8 cellular contexts compared by ENCODE assay signal in the genomic region with DNA sequence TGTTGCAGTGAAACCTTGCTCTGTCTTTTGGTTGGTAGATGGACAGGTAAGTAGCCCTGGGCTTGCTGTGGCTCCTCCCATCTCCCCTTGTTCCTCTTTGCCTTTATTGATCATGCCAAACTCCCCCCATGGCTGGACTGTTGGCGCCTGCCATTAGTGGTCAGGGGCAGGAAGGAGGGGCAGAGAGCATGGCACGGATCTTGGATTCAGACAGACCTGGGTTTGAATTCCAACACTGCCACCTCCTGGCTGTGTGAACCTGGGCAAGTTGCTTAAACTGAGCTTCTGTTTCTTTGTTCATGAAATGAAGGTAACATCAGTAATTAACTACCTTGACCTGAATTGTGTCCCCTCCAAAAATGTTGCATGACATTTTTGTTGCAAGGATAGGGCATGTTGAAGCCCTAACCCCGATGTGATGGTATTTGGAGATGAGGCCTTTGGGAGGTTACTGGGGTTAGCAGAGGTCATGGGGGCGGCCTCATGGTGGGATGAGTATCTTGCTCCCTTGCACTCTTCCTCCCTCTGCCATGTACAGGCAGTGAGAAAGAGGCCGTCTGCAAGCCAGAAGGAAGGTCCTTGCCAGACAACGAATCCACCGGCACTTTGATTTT. TPM values are rescaled to one million over a fixed set of nuclear protein-coding genes. Genes with fewer than 3 reads are reported as not detected.
A peak's percentile ranks its signal among the peaks of the same experiment; 100 is the strongest.
DNase-seq lines count a peak whose midpoint lies in the region; ATAC-seq and TF ChIP-seq lines count a peak whose summit lies in the region.

No MANE protein-coding gene starts in this region.

- no peak overlapping the region for H3K4me3 Mint-ChIP-seq in stimulated activated naive B cell treated with anti-CD40 and anti-IgM and Interleukin-4, amounts not matched to agents 10 μg/mL and 1 μg/mL and 100 μg/mL, for 72 hours

- TF ChIP-seq POLR2A in sigmoid colon (IDR thresholded peaks at IDR 0.05): no peak

- H3K27me3 ChIP-seq in BE2C (no peaks in the 10 kb centered on the region), sigmoid colon (no peaks in the 10 kb centered on the region)

- in situ Hi-C loops in GM13977 (cut with MboI; ENCODE audit: low pct_unique_long_range_greater_than_20kb, low sequenced_read_pairs, unreplicated experiment): loop anchor here (5.0 kb wide), 1 partner anchor 253 kb away; no protein-coding TSS in a partner anchor

- ATAC-seq in left colon: peak; percentile 26
- no peak for ATAC-seq in stimulated activated naive B cell treated with anti-CD40 and anti-IgM and Interleukin-4, amounts not matched to agents 10 μg/mL and 1 μg/mL and 100 μg/mL, for 72 hours (replicated peaks)

- H3K9me3 Mint-ChIP-seq in stimulated activated naive B cell treated with anti-CD40 and anti-IgM and Interleukin-4, amounts not matched to agents 10 μg/mL and 1 μg/mL and 100 μg/mL, for 72 hours: no peaks in the 10 kb centered on the region

- H3K27me3 Mint-ChIP-seq in stimulated activated naive B cell treated with anti-CD40 and anti-IgM and Interleukin-4, amounts not matched to agents 10 μg/mL and 1 μg/mL and 100 μg/mL, for 72 hours: no peaks in the 10 kb centered on the region

- peaks cover 10 to 22% of the 10 kb centered on the region in 2 donors for H3K4me1 Mint-ChIP-seq in stimulated activated naive B cell treated with anti-CD40 and anti-IgM and Interleukin-4, amounts not matched to agents 10 μg/mL and 1 μg/mL and 100 μg/mL, for 72 hours

- TF ChIP-seq EP300 in sigmoid colon (IDR thresholded peaks at IDR 0.05): no peak

- H3K27ac Mint-ChIP-seq in stimulated activated naive B cell treated with anti-CD40 and anti-IgM and Interleukin-4, amounts not matched to agents 10 μg/mL and 1 μg/mL and 100 μg/mL, for 72 hours: no peak overlapping the region

- no peaks in the 10 kb centered on the region for H3K36me3 ChIP-seq in BE2C
- no peaks in the 10 kb centered on the region for H3K36me3 ChIP-seq in sigmoid colon

- H3K4me3 ChIP-seq in BE2C (ENCODE audit: low read depth, low read length) (no peak overlapping the region), sigmoid colon (no peak overlapping the region)

- no peaks in the 10 kb centered on the region for H3K36me3 Mint-ChIP-seq in stimulated activated naive B cell treated with anti-CD40 and anti-IgM and Interleukin-4, amounts not matched to agents 10 μg/mL and 1 μg/mL and 100 μg/mL, for 72 hours

- H3K4me1 ChIP-seq in BE2C: peaks cover 2% of the 10 kb centered on the region; the same call in 1 of the 2 replicates
- peaks cover 0 to 23% (median 17%) of the 10 kb centered on the region in 4 donors for H3K4me1 ChIP-seq in sigmoid colon

- peak; percentile 62 for DNase-seq in BE2C
- DNase-seq in GM13977 (ENCODE audit: low spot score): no peak
- DNase-seq in NCI-H1930 (lab: John Stamatoyannopoulos, UW): peak; percentile 36 to 47
- peak; percentile 23 for DNase-seq in amniotic epithelial cell (ENCODE audit: low read depth)
- DNase-seq in left colon: peak; percentile 48 to 71
- no peak for DNase-seq in middle frontal gyrus (ENCODE audit: extremely low spot score, low spot score)
- no peak for DNase-seq in stimulated activated naive B cell treated with anti-CD40 and anti-IgM and Interleukin-4, amounts not matched to agents 10 μg/mL and 1 μg/mL and 100 μg/mL, for 72 hours
- no peak for DNase-seq in sigmoid colon

- 52 to 54% methylated on average over 7 of the region's 7 CpGs for WGBS in sigmoid colon, 2 donors

- no peak overlapping the region for H3K27ac ChIP-seq in sigmoid colon

- TF ChIP-seq CTCF in BE2C (IDR thresholded peaks at IDR 0.05; ENCODE audit: low read depth, low read length) (peak; percentile 77), GM13977 (IDR thresholded peaks at IDR 0.05; ENCODE audit: extremely low read depth, insufficient read depth, missing control alignments) (peak; percentile 79), sigmoid colon (IDR thresholded peaks at IDR 0.05) (peak in 2 of 4 experiments; percentile 34 to 35)

- intact Hi-C loops in left colon (cut with DNase I, micrococcal nuclease): loop anchor here (5.0 to 10.0 kb wide), 3 partner anchors 118 to 253 kb away; no protein-coding TSS in a partner anchor
- intact Hi-C loops in sigmoid colon (cut with DNase I): loop anchor here (5.0 kb wide), 2 partner anchors 323 to 387 kb away; no protein-coding TSS in a partner anchor

- H3K9me3 ChIP-seq in BE2C: no peaks in the 10 kb centered on the region
- H3K9me3 ChIP-seq in sigmoid colon: no peaks in the 10 kb centered on the region

RNA-seq across cellular contexts. Expression of a gene that starts 6.0 kb away (rescaled TPM):
- polyA plus RNA-seq in BE2C (2012; ENCODE audit: insufficient read depth, insufficient read length, low read depth): not detected
- 1 to 10 TPM; 5.1 to 5.2 TPM for total RNA-seq in left colon
- 1 to 10 TPM; 3.9 to 6.7 (median 5.8) TPM for total RNA-seq in sigmoid colon
- polyA plus RNA-seq in sigmoid colon: 1 to 10 TPM in 1 of 3 donors, under 1 TPM in 1, not detected in 1; 0.92 to 4.8 TPM

Comparison
In these comparisons a context has a peak if more than half of its experiments do, and no peak if none do; other contexts are left out.
1. DNase-seq: peak in BE2C (single experiment), NCI-H1930 (2 of 2), amniotic epithelial cell (single experiment) and left colon (2 of 2); none in GM13977 (single experiment), middle frontal gyrus (single experiment), stimulated activated naive B cell treated with anti-CD40 and anti-IgM and Interleukin-4, amounts not matched to agents 10 μg/mL and 1 μg/mL and 100 μg/mL, for 72 hours (single experiment) and sigmoid colon (single experiment).